In the genomic region with DNA sequence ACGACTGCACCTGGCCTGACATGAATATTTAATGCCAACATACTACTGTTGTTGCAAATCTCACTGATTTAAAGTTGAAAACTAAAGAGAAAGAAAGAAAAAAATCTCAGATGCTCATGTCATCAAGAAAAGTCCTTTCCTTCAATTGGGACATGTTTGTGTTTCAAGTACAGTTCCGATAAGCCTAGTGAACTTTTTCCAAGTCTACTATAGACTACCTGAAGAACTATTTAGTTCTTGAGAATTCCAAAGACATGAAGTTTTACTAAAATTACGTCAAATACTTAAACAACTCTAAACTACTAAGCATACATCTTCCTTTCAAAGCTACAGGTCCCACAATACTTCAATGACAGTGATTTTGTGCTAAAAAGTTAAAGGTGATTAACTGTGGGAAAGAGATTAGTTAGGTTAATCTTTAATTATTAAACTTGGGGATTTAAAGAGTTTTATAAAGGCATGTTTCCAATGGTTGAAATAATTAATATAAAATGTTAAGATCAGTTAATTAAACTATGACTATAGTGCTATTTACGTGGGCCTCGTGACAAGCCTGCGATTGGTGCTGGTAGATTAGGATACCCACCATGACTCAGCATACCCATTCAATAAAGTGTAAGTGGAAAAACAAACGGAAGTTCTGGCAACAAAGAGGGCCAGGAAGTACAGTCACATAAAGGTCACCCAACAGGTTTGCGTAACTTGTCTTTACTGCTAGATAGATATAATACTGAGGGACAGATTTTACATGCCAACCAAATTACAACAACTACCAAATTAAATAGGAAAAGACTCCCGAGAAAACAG, we compare ENCODE assay signal across 1 cellular context.
TF ChIP-seq lines count a peak whose summit lies in the region.

No MANE protein-coding gene starts in this region.

TF ChIP-seq in HepG2, 621 proteins besides CTCF, POLR2A, EP300 and RAD21 (continued from another document and continues in another):
- TF ChIP-seq, protein P1, sequence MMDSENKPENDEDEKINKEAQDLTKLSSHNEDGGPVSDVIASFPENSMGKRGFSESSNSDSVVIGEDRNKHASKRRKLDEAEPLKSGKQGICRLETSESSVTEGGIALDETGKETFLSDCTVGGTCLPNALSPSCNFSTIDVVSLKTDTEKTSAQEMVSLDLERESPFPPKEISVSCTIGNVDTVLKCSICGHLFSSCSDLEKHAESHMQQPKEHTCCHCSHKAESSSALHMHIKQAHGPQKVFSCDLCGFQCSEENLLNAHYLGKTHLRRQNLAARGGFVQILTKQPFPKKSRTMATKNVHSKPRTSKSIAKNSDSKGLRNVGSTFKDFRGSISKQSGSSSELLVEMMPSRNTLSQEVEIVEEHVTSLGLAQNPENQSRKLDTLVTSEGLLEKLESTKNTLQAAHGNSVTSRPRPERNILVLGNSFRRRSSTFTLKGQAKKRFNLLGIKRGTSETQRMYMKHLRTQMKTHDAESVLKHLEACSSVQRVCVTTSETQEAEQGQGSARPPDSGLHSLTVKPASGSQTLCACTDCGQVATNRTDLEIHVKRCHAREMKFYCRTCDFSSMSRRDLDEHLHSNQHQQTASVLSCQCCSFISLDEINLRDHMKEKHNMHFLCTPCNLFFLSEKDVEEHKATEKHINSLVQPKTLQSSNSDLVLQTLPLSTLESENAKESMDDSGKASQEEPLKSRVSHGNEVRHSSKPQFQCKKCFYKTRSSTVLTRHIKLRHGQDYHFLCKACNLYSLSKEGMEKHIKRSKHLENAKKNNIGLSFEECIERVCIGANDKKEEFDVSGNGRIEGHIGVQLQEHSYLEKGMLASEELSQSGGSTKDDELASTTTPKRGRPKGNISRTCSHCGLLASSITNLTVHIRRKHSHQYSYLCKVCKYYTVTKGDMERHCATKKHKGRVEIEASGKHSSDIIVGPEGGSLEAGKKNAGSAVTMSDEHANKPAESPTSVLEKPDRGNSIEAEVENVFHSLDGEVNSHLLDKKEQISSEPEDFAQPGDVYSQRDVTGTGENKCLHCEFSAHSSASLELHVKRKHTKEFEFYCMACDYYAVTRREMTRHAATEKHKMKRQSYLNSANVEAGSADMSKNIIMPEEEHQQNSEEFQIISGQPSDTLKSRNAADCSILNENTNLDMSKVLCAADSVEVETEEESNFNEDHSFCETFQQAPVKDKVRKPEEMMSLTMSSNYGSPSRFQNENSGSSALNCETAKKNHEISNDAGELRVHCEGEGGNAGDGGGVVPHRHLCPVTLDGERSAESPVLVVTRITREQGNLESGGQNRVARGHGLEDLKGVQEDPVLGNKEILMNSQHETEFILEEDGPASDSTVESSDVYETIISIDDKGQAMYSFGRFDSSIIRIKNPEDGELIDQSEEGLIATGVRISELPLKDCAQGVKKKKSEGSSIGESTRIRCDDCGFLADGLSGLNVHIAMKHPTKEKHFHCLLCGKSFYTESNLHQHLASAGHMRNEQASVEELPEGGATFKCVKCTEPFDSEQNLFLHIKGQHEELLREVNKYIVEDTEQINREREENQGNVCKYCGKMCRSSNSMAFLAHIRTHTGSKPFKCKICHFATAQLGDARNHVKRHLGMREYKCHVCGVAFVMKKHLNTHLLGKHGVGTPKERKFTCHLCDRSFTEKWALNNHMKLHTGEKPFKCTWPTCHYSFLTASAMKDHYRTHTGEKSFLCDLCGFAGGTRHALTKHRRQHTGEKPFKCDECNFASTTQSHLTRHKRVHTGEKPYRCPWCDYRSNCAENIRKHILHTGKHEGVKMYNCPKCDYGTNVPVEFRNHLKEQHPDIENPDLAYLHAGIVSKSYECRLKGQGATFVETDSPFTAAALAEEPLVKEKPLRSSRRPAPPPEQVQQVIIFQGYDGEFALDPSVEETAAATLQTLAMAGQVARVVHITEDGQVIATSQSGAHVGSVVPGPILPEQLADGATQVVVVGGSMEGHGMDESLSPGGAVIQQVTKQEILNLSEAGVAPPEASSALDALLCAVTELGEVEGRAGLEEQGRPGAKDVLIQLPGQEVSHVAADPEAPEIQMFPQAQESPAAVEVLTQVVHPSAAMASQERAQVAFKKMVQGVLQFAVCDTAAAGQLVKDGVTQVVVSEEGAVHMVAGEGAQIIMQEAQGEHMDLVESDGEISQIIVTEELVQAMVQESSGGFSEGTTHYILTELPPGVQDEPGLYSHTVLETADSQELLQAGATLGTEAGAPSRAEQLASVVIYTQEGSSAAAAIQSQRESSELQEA (CRISPR knock-in tag; IDR thresholded peaks at IDR 0.05; ENCODE audit: not compliant biosample characterization): no peak
- TF ChIP-seq ZNF619 (CRISPR knock-in tag; IDR thresholded peaks at IDR 0.05) (no peak), FOXJ3 (CRISPR knock-in tag; IDR thresholded peaks at IDR 0.05; ENCODE audit: borderline replicate concordance) (no peak), ZBTB40 (IDR thresholded peaks at IDR 0.05) (no peak), ZBTB40 (CRISPR knock-in tag; IDR thresholded peaks at IDR 0.05) (no peak; the same call in 1 of the 2 replicates), ZNF263 (CRISPR knock-in tag; IDR thresholded peaks at IDR 0.05) (no peak), UBTF (CRISPR knock-in tag; IDR thresholded peaks at IDR 0.05) (no peak), ZNF264 (CRISPR knock-in tag; IDR thresholded peaks at IDR 0.05) (no peak), ZNF609 (CRISPR knock-in tag; IDR thresholded peaks at IDR 0.05; ENCODE audit: borderline replicate concordance) (no peak), ZBTB8A (CRISPR knock-in tag; IDR thresholded peaks at IDR 0.05; ENCODE audit: borderline replicate concordance, low read depth) (no peak), ATF6 (CRISPR knock-in tag; conservative IDR thresholded peaks at IDR 0.05) (no peak), ZBTB7A (CRISPR knock-in tag; IDR thresholded peaks at IDR 0.05) (no peak), ZNF598 (CRISPR knock-in tag; IDR thresholded peaks at IDR 0.05; ENCODE audit: borderline replicate concordance) (no peak), SMAD1 (CRISPR knock-in tag; IDR thresholded peaks at IDR 0.05; ENCODE audit: borderline replicate concordance, low read depth) (no peak)
- TF ChIP-seq, protein P2, sequence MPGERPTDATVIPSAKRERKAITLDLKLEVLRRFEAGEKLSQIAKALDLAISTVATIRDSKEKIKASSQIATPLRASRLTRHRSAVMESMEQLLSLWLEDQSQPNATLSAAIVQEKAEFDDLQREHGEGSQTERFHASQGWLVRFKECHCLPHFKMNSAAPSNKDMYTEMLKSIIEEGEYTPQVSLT (CRISPR knock-in tag; IDR thresholded peaks at IDR 0.05; ENCODE audit: borderline replicate concordance, low read depth): no peak
